ENCODE assay signal across 1 cellular context in the genomic region with DNA sequence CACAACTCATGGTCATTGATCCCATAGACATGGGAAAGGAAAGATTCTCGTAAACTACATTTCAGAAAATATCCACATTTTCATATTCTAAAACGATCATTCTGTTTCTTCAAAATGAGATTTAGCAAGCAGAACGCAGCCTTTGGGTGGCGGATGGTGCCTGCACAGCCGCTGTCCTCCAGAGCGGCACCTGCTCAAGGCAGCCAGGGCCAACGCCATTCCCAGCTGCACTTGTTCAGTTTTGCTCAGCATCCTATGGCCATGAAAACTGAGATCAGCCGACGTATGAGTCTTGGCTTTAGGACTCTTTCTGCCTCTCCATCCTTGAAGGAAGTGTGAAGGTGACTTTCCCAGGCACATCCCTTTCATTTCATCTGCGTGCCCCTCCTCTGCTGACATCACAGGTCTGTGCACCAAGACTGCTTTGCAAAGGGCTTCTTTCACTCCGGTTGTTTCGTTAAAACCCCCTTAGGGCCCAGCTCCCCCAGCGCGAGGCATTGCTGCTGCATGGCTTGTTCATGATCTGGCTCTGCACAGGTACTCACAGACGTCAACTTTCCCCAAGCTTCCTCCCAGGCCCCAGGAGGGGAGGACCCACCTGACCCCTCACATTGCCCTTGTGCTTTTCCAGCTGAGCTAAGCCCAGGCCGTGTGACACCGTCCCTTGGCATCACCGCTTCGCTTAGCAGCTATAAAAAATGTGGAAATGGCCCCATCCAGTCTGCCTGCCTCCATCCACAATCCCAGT.
TF ChIP-seq lines count a peak whose summit lies in the region.

No MANE protein-coding gene starts in this region.

TF ChIP-seq in H1, 55 proteins besides CTCF, POLR2A, EP300 and RAD21:
- TF ChIP-seq FOSL1 (IDR thresholded peaks at IDR 0.05; ENCODE audit: insufficient read depth, low read depth, low read length) (no peak), BRCA1 (IDR thresholded peaks at IDR 0.05; ENCODE audit: low read depth, low read length) (no peak), SP2 (IDR thresholded peaks at IDR 0.05; ENCODE audit: low read length) (no peak), ASH2L (IDR thresholded peaks at IDR 0.05; ENCODE audit: low read length) (no peak), KDM5A (IDR thresholded peaks at IDR 0.05; ENCODE audit: low read length) (no peak), TBP (IDR thresholded peaks at IDR 0.05; ENCODE audit: low read depth, low read length) (no peak), EZH2 (IDR thresholded peaks at IDR 0.05; ENCODE audit: low read depth, low read length, severe bottlenecking) (no peak), RBBP5 (IDR thresholded peaks at IDR 0.05; ENCODE audit: borderline replicate concordance, low read depth, low read length) (no peak), KDM1A (IDR thresholded peaks at IDR 0.05; ENCODE audit: borderline replicate concordance, low read length) (no peak), CTBP2 (IDR thresholded peaks at IDR 0.05; ENCODE audit: borderline replicate concordance, insufficient read depth, insufficient read length, low read length) (no peak), CHD1 (IDR thresholded peaks at IDR 0.05; ENCODE audit: low read depth, low read length) (no peak), GABPA (IDR thresholded peaks at IDR 0.05; ENCODE audit: borderline replicate concordance, insufficient read depth, low read length) (no peak), GTF2F1 (IDR thresholded peaks at IDR 0.05; ENCODE audit: borderline replicate concordance, low read depth, low read length) (no peak)
- TF ChIP-seq, protein P1, sequence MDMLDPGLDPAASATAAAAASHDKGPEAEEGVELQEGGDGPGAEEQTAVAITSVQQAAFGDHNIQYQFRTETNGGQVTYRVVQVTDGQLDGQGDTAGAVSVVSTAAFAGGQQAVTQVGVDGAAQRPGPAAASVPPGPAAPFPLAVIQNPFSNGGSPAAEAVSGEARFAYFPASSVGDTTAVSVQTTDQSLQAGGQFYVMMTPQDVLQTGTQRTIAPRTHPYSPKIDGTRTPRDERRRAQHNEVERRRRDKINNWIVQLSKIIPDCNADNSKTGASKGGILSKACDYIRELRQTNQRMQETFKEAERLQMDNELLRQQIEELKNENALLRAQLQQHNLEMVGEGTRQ (IDR thresholded peaks at IDR 0.05; ENCODE audit: low read length): no peak
- TF ChIP-seq, protein P2, sequence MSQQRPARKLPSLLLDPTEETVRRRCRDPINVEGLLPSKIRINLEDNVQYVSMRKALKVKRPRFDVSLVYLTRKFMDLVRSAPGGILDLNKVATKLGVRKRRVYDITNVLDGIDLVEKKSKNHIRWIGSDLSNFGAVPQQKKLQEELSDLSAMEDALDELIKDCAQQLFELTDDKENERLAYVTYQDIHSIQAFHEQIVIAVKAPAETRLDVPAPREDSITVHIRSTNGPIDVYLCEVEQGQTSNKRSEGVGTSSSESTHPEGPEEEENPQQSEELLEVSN (IDR thresholded peaks at IDR 0.05): no peak
